ENCODE assay signal across 32 cellular contexts in genomic region chr20:37257530-37257929, GRCh38. TPM values are rescaled to one million over a fixed set of nuclear protein-coding genes. Genes with fewer than 3 reads are reported as not detected.
"Had no signal": no experiment of that assay in that cellular context is flagged by ENCODE, and none has a peak within 500 bp of the region (broad histone marks: within the 10 kb centered on the region; RNA-seq: fewer than 3 reads in every experiment).

No MANE protein-coding gene starts in this region.

- H3K27me3 ChIP-seq: ascending aorta had no signal

- H3K9ac ChIP-seq: SK-N-SH had no signal

- H3K36me3 ChIP-seq: ascending aorta, SJSA1 had no signal

- H3K27ac ChIP-seq: ascending aorta, SJSA1, VCaP had no signal

- ATAC-seq: activated CD8-positive, alpha-beta memory T cell treated with anti-CD3 and anti-CD28 coated beads, Interleukin-2, amount 10 ng/mL, durations not matched to agents 7 days and 5 days; T-cell had no signal

- H3K4me3 Mint-ChIP-seq: activated CD4-positive, alpha-beta memory T cell treated with anti-CD3 and anti-CD28 coated beads, Interleukin-2, amount 10 ng/mL, durations not matched to agents 7 days and 5 days; activated CD8-positive, alpha-beta memory T cell treated with anti-CD3 and anti-CD28 coated beads, Interleukin-2, amount 10 ng/mL, durations not matched to agents 7 days and 5 days; activated naive CD8-positive, alpha-beta T cell treated with anti-CD3 and anti-CD28 coated beads for 36 hours; T-cell had no signal

- DNase-seq: activated CD4-positive, alpha-beta memory T cell treated with anti-CD3 and anti-CD28 coated beads, Interleukin-2, amount 10 ng/mL, durations not matched to agents 7 days and 5 days; activated CD4-positive, alpha-beta T cell treated with anti-CD3 and anti-CD28 coated beads for 1 hour; activated CD4-positive, alpha-beta T cell treated with anti-CD3 and anti-CD28 coated beads for 48 hours; activated CD4-positive, CD25-positive, alpha-beta regulatory T cell; activated CD8-positive, alpha-beta memory T cell treated with anti-CD3 and anti-CD28 coated beads for 24 hours; activated CD8-positive, alpha-beta memory T cell treated with anti-CD3 and anti-CD28 coated beads, Interleukin-2, amount 10 ng/mL, durations not matched to agents 7 days and 5 days; activated CD8-positive, alpha-beta memory T cell treated with anti-CD3 and anti-CD28 coated beads, Interleukin-2, amount 50 U/mL, for 48 hours; activated effector memory CD4-positive, alpha-beta T cell treated with anti-CD3 and anti-CD28 coated beads, Interleukin-2, amount 50 U/mL, for 16 hours; activated naive CD4-positive, alpha-beta T cell; activated naive CD4-positive, alpha-beta T cell treated with anti-CD3 and anti-CD28 coated beads, Interleukin-2, amount 50 U/mL, for 16 hours; activated naive CD8-positive, alpha-beta T cell treated with anti-CD3 and anti-CD28 coated beads for 36 hours; activated T-cell treated with anti-CD3 and anti-CD28 coated beads, Interleukin-2, amount 50 U/mL, for 48 hours; amniotic stem cell; caudate nucleus; cerebellar nuclear complex; NCI-H1105; NCI-H1417 treated with DMSO at 0.1 percent for 48 hours; NCI-H187 treated with DMSO at 0.1 percent for 48 hours; NCI-H2081 treated with DMSO at 0.1 percent for 48 hours; NCI-H226; NCI-H446 treated with DMSO at 0.1 percent for 48 hours; SHP77 treated with DMSO at 0.1 percent for 48 hours; SK-N-SH; T-cell; T-helper 2 cell; T-helper 9 cell had no signal

- H3K9me3 Mint-ChIP-seq: activated naive CD8-positive, alpha-beta T cell treated with anti-CD3 and anti-CD28 coated beads for 36 hours had no signal

- H3K4me2 ChIP-seq: SK-N-SH had no signal

- H3K4me1 Mint-ChIP-seq: activated CD4-positive, alpha-beta memory T cell treated with anti-CD3 and anti-CD28 coated beads, Interleukin-2, amount 10 ng/mL, durations not matched to agents 7 days and 5 days; activated CD8-positive, alpha-beta memory T cell treated with anti-CD3 and anti-CD28 coated beads, Interleukin-2, amount 10 ng/mL, durations not matched to agents 7 days and 5 days; activated naive CD8-positive, alpha-beta T cell treated with anti-CD3 and anti-CD28 coated beads for 36 hours; T-cell had no signal

- H3K36me3 Mint-ChIP-seq: activated CD8-positive, alpha-beta memory T cell treated with anti-CD3 and anti-CD28 coated beads, Interleukin-2, amount 10 ng/mL, durations not matched to agents 7 days and 5 days; activated naive CD8-positive, alpha-beta T cell treated with anti-CD3 and anti-CD28 coated beads for 36 hours; T-cell had no signal

- H3K4me1 ChIP-seq: ascending aorta, SJSA1 had no signal

- FAIRE-seq: bronchial epithelial cell had no signal

- H3K4me3 ChIP-seq: ascending aorta, SJSA1 had no signal

- H3K27ac Mint-ChIP-seq: activated CD4-positive, alpha-beta memory T cell treated with anti-CD3 and anti-CD28 coated beads, Interleukin-2, amount 10 ng/mL, durations not matched to agents 7 days and 5 days; activated CD8-positive, alpha-beta memory T cell treated with anti-CD3 and anti-CD28 coated beads, Interleukin-2, amount 10 ng/mL, durations not matched to agents 7 days and 5 days; activated naive CD8-positive, alpha-beta T cell treated with anti-CD3 and anti-CD28 coated beads for 36 hours; T-cell had no signal

- H3K9me3 ChIP-seq: ascending aorta, SJSA1, SK-N-SH had no signal

RNA-seq across cellular contexts. Expression of gene GHRH, which starts 4.1 kb away (rescaled TPM):
- total RNA-seq: activated CD4-positive, alpha-beta memory T cell treated with anti-CD3 and anti-CD28 coated beads, Interleukin-2, amount 10 ng/mL, durations not matched to agents 7 days and 5 days; activated CD8-positive, alpha-beta memory T cell treated with anti-CD3 and anti-CD28 coated beads, Interleukin-2, amount 10 ng/mL, durations not matched to agents 7 days and 5 days; activated naive CD8-positive, alpha-beta T cell treated with anti-CD3 and anti-CD28 coated beads for 36 hours; ascending aorta; bronchial epithelial cell; M059J; RPMI7951; SJSA1; T-cell had no signal
- polyA plus RNA-seq: SK-N-SH had no signal
